ENCODE assay signal across 20 cellular contexts in the genomic region with DNA sequence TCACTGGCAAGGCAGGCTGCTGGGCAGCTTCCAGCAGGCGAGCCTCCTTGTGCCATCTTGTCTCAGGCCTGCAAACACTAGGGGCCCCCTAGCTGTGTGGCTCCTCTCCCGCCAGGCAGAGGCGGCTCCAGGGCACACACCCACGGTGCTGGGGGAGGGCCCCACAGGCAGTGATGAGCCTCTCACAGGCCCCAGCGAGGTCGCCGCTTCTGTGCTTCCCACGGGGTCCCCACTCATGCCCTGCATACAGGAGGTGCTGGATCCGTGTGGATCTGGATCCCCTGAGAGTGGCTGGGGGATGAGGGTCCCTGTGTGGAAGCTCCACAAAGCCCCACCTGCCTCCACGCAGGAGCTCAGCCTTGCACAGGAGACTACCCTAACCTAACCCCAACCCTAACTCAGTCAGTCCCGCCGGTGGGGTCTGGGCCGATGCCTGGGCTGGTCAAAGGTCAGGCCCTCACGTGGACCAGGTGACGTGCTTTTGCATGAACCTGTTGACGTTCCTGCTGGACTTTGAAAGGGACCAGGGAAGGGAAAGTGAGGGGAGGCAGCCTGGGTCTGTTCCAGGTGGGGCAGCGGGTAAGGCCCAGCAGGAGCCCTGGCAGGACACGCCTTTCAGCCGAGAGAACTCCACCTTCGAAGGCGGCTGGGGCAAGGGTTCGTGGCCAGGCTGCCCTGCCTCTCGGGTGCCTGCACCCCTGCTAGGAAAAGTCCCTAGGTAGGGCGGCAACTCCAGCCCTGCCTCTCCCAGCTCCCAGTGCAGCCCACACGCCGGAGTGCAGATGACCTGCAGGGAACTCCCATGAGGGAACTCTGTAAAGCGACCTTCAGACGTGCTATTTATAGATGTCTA. TPM values are rescaled to one million over a fixed set of nuclear protein-coding genes. Genes with fewer than 3 reads are reported as not detected.
A peak's percentile ranks its signal among the peaks of the same experiment; 100 is the strongest.
DNase-seq lines count a peak whose midpoint lies in the region; ATAC-seq, FAIRE-seq and TF ChIP-seq lines count a peak whose summit lies in the region.
"Had no signal": no experiment of that assay in that cellular context is flagged by ENCODE, and none has a peak within 500 bp of the region (broad histone marks: within the 10 kb centered on the region; RNA-seq: fewer than 3 reads in every experiment).

No MANE protein-coding gene starts in this region.

- H3K4me3 ChIP-seq in GM23338 = no peak overlapping the region
- peak overlapping the region in 1 of 2 donors; percentile 2 for H3K4me3 ChIP-seq in small intestine (ENCODE audit: low read depth in 1 of 2, low read length in 2 of 2)

- H3F3A ChIP-seq in GM23338 (replicated peaks; ENCODE audit: low read depth) = no peaks in the 10 kb centered on the region

- H3K9me2 ChIP-seq in GM23338 (ENCODE audit: insufficient read depth) = no peaks in the 10 kb centered on the region

- no peaks in the 10 kb centered on the region for H3K9me3 ChIP-seq in small intestine (ENCODE audit: control insufficient read depth, low read depth)

- H3K9me3 Mint-ChIP-seq in GM23338 = no peaks in the 10 kb centered on the region
- peaks cover 15% of the 10 kb centered on the region for H3K9me3 Mint-ChIP-seq in glutamatergic neuron (ENCODE audit: unreplicated experiment)

- H3K4me1 Mint-ChIP-seq in GM23338 (peaks cover 17% of the 10 kb centered on the region), glutamatergic neuron (ENCODE audit: low read depth, unreplicated experiment) (peaks cover 5% of the 10 kb centered on the region)

- H2AFZ ChIP-seq in GM23338 = no peak overlapping the region

- no peaks in the 10 kb centered on the region for H4K20me1 ChIP-seq in GM23338 (replicated peaks; ENCODE audit: insufficient read depth)

- H3K27ac Mint-ChIP-seq in GM23338 (no peak overlapping the region), glutamatergic neuron (ENCODE audit: unreplicated experiment) (no peak overlapping the region)

- TF ChIP-seq CTCF in GM23338 (conservative IDR thresholded peaks at IDR 0.05; ENCODE audit: low read depth in 2 of 2) = no peak
- TF ChIP-seq CTCF in glutamatergic neuron (IDR thresholded peaks at IDR 0.05; ENCODE audit: partially characterized antibody, unreplicated experiment) = no peak

- H3K79me2 ChIP-seq in GM23338 (replicated peaks; ENCODE audit: insufficient read depth) = no peaks in the 10 kb centered on the region

- H3K27me3 Mint-ChIP-seq in GM23338 (ENCODE audit: insufficient read depth, low read depth, poor library complexity) = peaks cover 27% of the 10 kb centered on the region
- H3K27me3 Mint-ChIP-seq in glutamatergic neuron (ENCODE audit: unreplicated experiment) = peaks cover 4% of the 10 kb centered on the region

- no peak overlapping the region for H3K4me2 ChIP-seq in GM23338

- peaks cover 20% of the 10 kb centered on the region for H3K27me3 ChIP-seq in GM23338 (ENCODE audit: insufficient read depth)
- no peaks in the 10 kb centered on the region for H3K27me3 ChIP-seq in small intestine (ENCODE audit: control insufficient read depth in 2 of 2, insufficient read depth in 2 of 2, low read length in 2 of 2)

- H3K36me3 Mint-ChIP-seq in GM23338 (ENCODE audit: low read depth) (no peaks in the 10 kb centered on the region; the same call in 2 of the 3 replicates), glutamatergic neuron (ENCODE audit: unreplicated experiment) (no peaks in the 10 kb centered on the region)

- DNase-seq in GM23338 (ENCODE audit: low spot score) (no peak), NCI-H69 (lab: John Stamatoyannopoulos, UW) (peak; percentile 86), glutamatergic neuron (peak; percentile 21), small intestine (peak; percentile 97), NCI-H2171 (lab: John Stamatoyannopoulos, UW) (no peak), T-helper 2 cell (no peak)
- no peak for DNase-seq in activated CD4-positive, CD25-positive, alpha-beta regulatory T cell (lab: John Stamatoyannopoulos, UW)
- DNase-seq: activated CD4-positive, CD25-positive, alpha-beta regulatory T cell treated with anti-CD3 and anti-CD28 coated beads, Interleukin-2, amount 50 U/mL, for 72 hours; activated effector memory CD4-positive, alpha-beta T cell treated with anti-CD3 and anti-CD28 coated beads, Interleukin-2, amount 50 U/mL, for 16 hours; foreskin melanocyte; left ventricle myocardium superior; NCI-H1105 treated with DMSO at 0.1 percent for 48 hours; NCI-H446 treated with DMSO at 0.1 percent for 48 hours; posterior cingulate gyrus; SIG-M5; stimulated activated CD4-positive, alpha-beta T cell treated with anti-CD3 and anti-CD28 coated beads, Interleukin-4, amount 100 ng/mL, for 1 hour had no signal

- H3K27ac ChIP-seq in GM23338 (ENCODE audit: low read depth) = no peak overlapping the region
- H3K27ac ChIP-seq in small intestine (ENCODE audit: low read depth in 1 of 2, low read length in 1 of 2) = peak overlapping the region; percentile 67 to 82

- no peak for FAIRE-seq in small intestine (lab: Jason Lieb, UNC)
- FAIRE-seq: endothelial cell of umbilical vein, H54 had no signal

- peak; percentile 33 for ATAC-seq in GM23338
- ATAC-seq: left ventricle myocardium superior had no signal

- H3K36me3 ChIP-seq in GM23338 (ENCODE audit: insufficient read depth) (no peaks in the 10 kb centered on the region), small intestine (ENCODE audit: control insufficient read depth in 2 of 2, insufficient read depth in 2 of 2, low read length in 2 of 2) (no peaks in the 10 kb centered on the region)

- 12 to 56% (median 39%) methylated on average over 28 of the region's 28 CpGs for WGBS in small intestine, 3 donors

- H3K4me1 ChIP-seq in GM23338 (ENCODE audit: insufficient read depth) = no peaks in the 10 kb centered on the region
- peaks cover 4 to 5% of the 10 kb centered on the region in 2 donors for H3K4me1 ChIP-seq in small intestine (ENCODE audit: control insufficient read depth in 2 of 2, insufficient read depth in 1 of 2, low read depth in 1 of 2, low read length in 1 of 2)

- H3K4me3 Mint-ChIP-seq in GM23338 (no peak overlapping the region; the same call in 2 of the 3 replicates), glutamatergic neuron (ENCODE audit: unreplicated experiment) (no peak overlapping the region)

TF ChIP-seq in GM23338, 12 proteins besides CTCF, POLR2A, EP300 and RAD21:
- TF ChIP-seq REST (IDR thresholded peaks at IDR 0.05; ENCODE audit: unreplicated experiment) (no peak), EZH2phosphoT487 (IDR thresholded peaks at IDR 0.05; ENCODE audit: unreplicated experiment) (no peak), STAT1 (IDR thresholded peaks at IDR 0.05; ENCODE audit: unreplicated experiment) (no peak), CREB1 (CRISPR knock-in tag; IDR thresholded peaks at IDR 0.05; ENCODE audit: low read depth) (no peak)
TF ChIP-seq in GM23338: peak in this region for 0.

RNA-seq across cellular contexts. Expression of gene SECTM1, which starts 5.2 kb away (rescaled TPM):
- 0.16 and 1.3 TPM in 2 replicates for total RNA-seq in GM23338 (2014; rRNA removed; shearing (Covaris generic))
- polyA plus RNA-seq in GM23338 (2016; fragmentation: Nextera tagmentation; extraction: Ambion mirVana) (0.21 TPM in 1 of 2 replicates, not detected in the other), small intestine (10 to 100 TPM; 14.0 to 81.9 (median 38.2) TPM)
- total RNA-seq in glutamatergic neuron (ENCODE audit: unreplicated experiment) = 0.29 TPM

RNA-seq across cellular contexts. Expression of gene CD7, which starts 11.0 kb away (rescaled TPM):
- total RNA-seq in GM23338 (2014; rRNA removed; shearing (Covaris generic)) = 0.42 and 0.58 TPM in 2 replicates
- polyA plus RNA-seq in GM23338 (2016; fragmentation: Nextera tagmentation; extraction: Ambion mirVana) (0.44 TPM in 1 of 2 replicates, not detected in the other), small intestine (10 to 100 TPM in 1 of 3 donors, 1 to 10 TPM in 2; 3.4 to 10.8 (median 6.5) TPM)
- total RNA-seq in glutamatergic neuron (ENCODE audit: unreplicated experiment) = 0.27 TPM
- total RNA-seq: endothelial cell of umbilical vein, myocyte, temporal lobe had no signal
- polyA plus RNA-seq: endothelial cell of umbilical vein had no signal

RNA-seq across cellular contexts. Expression of gene TEX19, which starts 30.7 kb away (rescaled TPM):
- 0.66 and 1.1 TPM in 2 replicates for total RNA-seq in GM23338 (2014; rRNA removed; shearing (Covaris generic))
- 0.10 and 0.23 TPM in 2 replicates for polyA plus RNA-seq in GM23338 (2016; fragmentation: Nextera tagmentation; extraction: Ambion mirVana)
- not detected for total RNA-seq in glutamatergic neuron (ENCODE audit: unreplicated experiment)
- polyA plus RNA-seq in small intestine = under 1 TPM in 1 of 3 donors, not detected in 2; 0.07 TPM
- total RNA-seq: endothelial cell of umbilical vein, left ventricle myocardium superior, temporal lobe had no signal

RNA-seq across cellular contexts. Expression of gene UTS2R, which starts 43.2 kb away (rescaled TPM):
- total RNA-seq in GM23338 (2014; rRNA removed; shearing (Covaris generic)) = 0.49 and 0.82 TPM in 2 replicates
- polyA plus RNA-seq in GM23338 (2016; fragmentation: Nextera tagmentation; extraction: Ambion mirVana) (not detected in 2 replicates), small intestine (not detected)
- 7.2 TPM for total RNA-seq in glutamatergic neuron (ENCODE audit: unreplicated experiment)
- total RNA-seq: endothelial cell of umbilical vein, temporal lobe had no signal
- polyA plus RNA-seq: endothelial cell of umbilical vein had no signal

RNA-seq across cellular contexts. Expression of gene CSNK1D, which starts 54.9 kb away (rescaled TPM):
- total RNA-seq in GM23338 (2014; rRNA removed; shearing (Covaris generic)) = 48.4 and 66.4 TPM in 2 replicates
- polyA plus RNA-seq in GM23338 (2016; fragmentation: Nextera tagmentation; extraction: Ambion mirVana) = 43.5 and 55.3 TPM in 2 replicates
- total RNA-seq in glutamatergic neuron (ENCODE audit: unreplicated experiment) = 211 TPM
- polyA plus RNA-seq in small intestine = 100 to 1,000 TPM; 111 to 148 (median 146) TPM

Comparison
In these comparisons a context has a peak if more than half of its experiments do, and no peak if none do; other contexts are left out.
1. DNase-seq: peak in NCI-H69 (single experiment), glutamatergic neuron (single experiment) and small intestine (single experiment); none in GM23338 (single experiment), NCI-H2171 (single experiment), T-helper 2 cell (0 of 5) and activated CD4-positive, CD25-positive, alpha-beta regulatory T cell (0 of 4).